8 cellular contexts compared by ENCODE assay signal in genomic region chr15:101961765-101962164, GRCh38.
DNase-seq lines count a peak whose midpoint lies in the region; ATAC-seq and TF ChIP-seq lines count a peak whose summit lies in the region.
"Not testable (repeated sequence)": the region's sequence is repeated elsewhere in the genome, so short reads cannot be mapped to it uniquely, and the experiment has no call there.

No MANE protein-coding gene starts in this region.

- POLR2A ChIA-PET in PC-3 (lab: Charles Lee; ENCODE audit: unreplicated experiment); activated B cell treated with CpG ODN at 0.5 μM for 24 hours (lab: Charles Lee): not testable (repeated sequence)

- H3K4me2 ChIP-seq in PC-3 (ENCODE audit: low read length) = not testable (repeated sequence)

- TF ChIP-seq CTCF in PC-3 (conservative IDR thresholded peaks at IDR 0.05; ENCODE audit: low read depth, low read length); activated B cell treated with CpG ODN at 0.5 μM for 24 hours (IDR thresholded peaks at IDR 0.05); brain microvascular endothelial cell (IDR thresholded peaks at IDR 0.05; ENCODE audit: low read depth, low read length, missing control alignments); fibroblast of mammary gland (conservative IDR thresholded peaks at IDR 0.05; ENCODE audit: control insufficient read depth, insufficient read depth, low read depth, low read length); neutrophil (IDR thresholded peaks at IDR 0.05): not testable (repeated sequence)

- H3K4me1 ChIP-seq in ACC112 (ENCODE audit: control insufficient read depth, insufficient read depth, low read length, unreplicated experiment); HUES48 (ENCODE audit: control insufficient read depth, insufficient read depth, low read length); PC-3 (ENCODE audit: insufficient read depth, low read length): not testable (repeated sequence)
- H3K4me1 ChIP-seq in neutrophil (ENCODE audit: control insufficient read depth in 1 of 2, insufficient read depth in 1 of 2, low read depth in 1 of 2, low read length in 1 of 2) = peaks cover 6 to 12% of the 10 kb centered on the region in 2 experiments

- H3K79me2 ChIP-seq in ACC112 (ENCODE audit: control insufficient read depth, insufficient read depth, low read length, unreplicated experiment); PC-3 (ENCODE audit: low read length): not testable (repeated sequence)

- not testable (repeated sequence) for DNase-seq in PC-3; activated B cell treated with CpG ODN at 0.5 μM for 24 hours; brain microvascular endothelial cell; fibroblast of mammary gland (ENCODE audit: low read depth); stimulated activated naive B cell treated with anti-CD40 and anti-IgM and Interleukin-4, amounts not matched to agents 10 μg/mL and 1 μg/mL and 100 μg/mL, for 72 hours

- not testable (repeated sequence) for H3K9ac ChIP-seq in HUES48 (ENCODE audit: low read depth, low read length); PC-3 (ENCODE audit: low read length)

- not testable (repeated sequence) for H3K27me3 ChIP-seq in ACC112 (ENCODE audit: insufficient read depth, low read length); HUES48 (ENCODE audit: control insufficient read depth, insufficient read depth, low read length); PC-3 (ENCODE audit: low read length); brain microvascular endothelial cell (replicated peaks); neutrophil

- peak overlapping the region; percentile 38; the same call in 1 of the 2 replicates for H3K4me3 ChIP-seq in ACC112 (ENCODE audit: low read depth, low read length)
- H3K4me3 ChIP-seq in HUES48 (ENCODE audit: low read depth, low read length) = peak overlapping the region; percentile 26
- H3K4me3 ChIP-seq in PC-3 (ENCODE audit: low read length) = peak overlapping the region; percentile 49
- H3K4me3 ChIP-seq in brain microvascular endothelial cell (ENCODE audit: low read depth, low read length) = peak overlapping the region; percentile 46
- peak overlapping the region; percentile 20 for H3K4me3 ChIP-seq in fibroblast of mammary gland (ENCODE audit: control insufficient read depth, low read depth, low read length)
- peak overlapping the region; percentile 10 to 20 for H3K4me3 ChIP-seq in neutrophil (ENCODE audit: low read depth in 1 of 2, low read length in 1 of 2)

- not testable (repeated sequence) for H3K4me1 Mint-ChIP-seq in activated B cell treated with CpG ODN at 0.5 μM for 24 hours; stimulated activated naive B cell treated with anti-CD40 and anti-IgM and Interleukin-4, amounts not matched to agents 10 μg/mL and 1 μg/mL and 100 μg/mL, for 72 hours

- CTCF ChIA-PET in PC-3 (lab: Charles Lee); activated B cell treated with CpG ODN at 0.5 μM for 24 hours (lab: Charles Lee): not testable (repeated sequence)

- H3K36me3 Mint-ChIP-seq in activated B cell treated with CpG ODN at 0.5 μM for 24 hours (ENCODE audit: low read depth); stimulated activated naive B cell treated with anti-CD40 and anti-IgM and Interleukin-4, amounts not matched to agents 10 μg/mL and 1 μg/mL and 100 μg/mL, for 72 hours: not testable (repeated sequence)

- in situ Hi-C loops in brain microvascular endothelial cell (cut with HindIII; ENCODE audit: low pct_ligation_motif_present, low sequenced_read_pairs) = not testable (repeated sequence)

- not testable (repeated sequence) for H3K36me3 ChIP-seq in ACC112 (ENCODE audit: insufficient read depth, low read length); HUES48 (ENCODE audit: control insufficient read depth, insufficient read depth, low read length); PC-3 (ENCODE audit: low read depth, low read length); brain microvascular endothelial cell (replicated peaks); neutrophil

- H3F3A ChIP-seq in PC-3 (ENCODE audit: low read length, unreplicated experiment) = not testable (repeated sequence)

- H3K4me3 Mint-ChIP-seq in activated B cell treated with CpG ODN at 0.5 μM for 24 hours = peak overlapping the region; percentile 38
- peak overlapping the region; percentile 46 to 72 for H3K4me3 Mint-ChIP-seq in stimulated activated naive B cell treated with anti-CD40 and anti-IgM and Interleukin-4, amounts not matched to agents 10 μg/mL and 1 μg/mL and 100 μg/mL, for 72 hours

- H3K9me3 ChIP-seq in HUES48 (ENCODE audit: control insufficient read depth, insufficient read depth, low read length); PC-3 (ENCODE audit: low read length); neutrophil: not testable (repeated sequence)

- H3K27ac Mint-ChIP-seq in activated B cell treated with CpG ODN at 0.5 μM for 24 hours; stimulated activated naive B cell treated with anti-CD40 and anti-IgM and Interleukin-4, amounts not matched to agents 10 μg/mL and 1 μg/mL and 100 μg/mL, for 72 hours: not testable (repeated sequence)

- not testable (repeated sequence) for ATAC-seq in PC-3; activated B cell treated with CpG ODN at 0.5 μM for 24 hours (ENCODE audit: low read depth); stimulated activated naive B cell treated with anti-CD40 and anti-IgM and Interleukin-4, amounts not matched to agents 10 μg/mL and 1 μg/mL and 100 μg/mL, for 72 hours (replicated peaks)

- H3K9me3 Mint-ChIP-seq in activated B cell treated with CpG ODN at 0.5 μM for 24 hours; stimulated activated naive B cell treated with anti-CD40 and anti-IgM and Interleukin-4, amounts not matched to agents 10 μg/mL and 1 μg/mL and 100 μg/mL, for 72 hours: not testable (repeated sequence)

- not testable (repeated sequence) for H4K20me1 ChIP-seq in PC-3 (ENCODE audit: low read length)

- not testable (repeated sequence) for H3K9me2 ChIP-seq in PC-3 (replicated peaks; ENCODE audit: low read length)

- BruUV-seq in PC-3 (replicated peaks; lab: Mats Ljungman, UMichigan) = not testable (repeated sequence)

- not testable (repeated sequence) for H3K27ac ChIP-seq in ACC112 (ENCODE audit: low read depth, low read length); HUES48 (ENCODE audit: low read depth, low read length); PC-3 (ENCODE audit: low read length); brain microvascular endothelial cell; neutrophil

- not testable (repeated sequence) for H2AFZ ChIP-seq in ACC112 (ENCODE audit: low read length, unreplicated experiment); PC-3 (ENCODE audit: low read length)

- not testable (repeated sequence) for H3K27me3 Mint-ChIP-seq in activated B cell treated with CpG ODN at 0.5 μM for 24 hours; stimulated activated naive B cell treated with anti-CD40 and anti-IgM and Interleukin-4, amounts not matched to agents 10 μg/mL and 1 μg/mL and 100 μg/mL, for 72 hours

- intact Hi-C loops in PC-3 (cut with micrococcal nuclease); activated B cell treated with CpG ODN at 0.5 μM for 24 hours (cut with micrococcal nuclease): not testable (repeated sequence)
